11 cellular contexts compared by ENCODE assay signal in genomic region chr5:66170196-66170919, GRCh38. TPM values are rescaled to one million over a fixed set of nuclear protein-coding genes. Genes with fewer than 3 reads are reported as not detected.
A peak's percentile ranks its signal among the peaks of the same experiment; 100 is the strongest.
DNase-seq lines count a peak whose midpoint lies in the region; ATAC-seq and TF ChIP-seq lines count a peak whose summit lies in the region.
"Had no signal": no experiment of that assay in that cellular context is flagged by ENCODE, and none has a peak within 500 bp of the region (broad histone marks: within the 10 kb centered on the region; RNA-seq: fewer than 3 reads in every experiment).

No MANE protein-coding gene starts in this region.

- no peaks in the 10 kb centered on the region for H3K9me3 Mint-ChIP-seq in MCF 10A (ENCODE audit: unreplicated experiment)
- H3K9me3 Mint-ChIP-seq in central memory CD8-positive, alpha-beta T cell, result no peaks in the 10 kb centered on the region

- no peak overlapping the region for H3K4me3 ChIP-seq in breast epithelium
- H3K4me3 ChIP-seq in Panc1 (ENCODE audit: low read depth in 2 of 2, low read length in 2 of 2), result no peak overlapping the region

- in situ Hi-C loops in Panc1 (cut with HindIII; ENCODE audit: low pct_unique_long_range_greater_than_20kb, low sequenced_read_pairs), result no loop called here

- TF ChIP-seq CTCF in MCF 10A (IDR thresholded peaks at IDR 0.05; ENCODE audit: unreplicated experiment) (no peak), breast epithelium (IDR thresholded peaks at IDR 0.05) (no peak), Panc1 (IDR thresholded peaks at IDR 0.05) (no peak)

- H3K4me1 Mint-ChIP-seq in MCF 10A (ENCODE audit: insufficient read depth, unreplicated experiment), result peaks cover 13% of the 10 kb centered on the region
- peaks cover 28% of the 10 kb centered on the region for H3K4me1 Mint-ChIP-seq in central memory CD8-positive, alpha-beta T cell

- intact Hi-C loops in MCF 10A (cut with micrococcal nuclease) (loop anchor here (5.0 to 10.0 kb wide), 2 partner anchors 52 to 584 kb away; no protein-coding TSS in a partner anchor), breast epithelium (cut with DNase I; ENCODE audit: low total_unique reads) (no loop called here), Panc1 (cut with micrococcal nuclease; ENCODE audit: unreplicated experiment) (no loop called here)

- no peak for ATAC-seq in Panc1
- ATAC-seq in central memory CD8-positive, alpha-beta T cell (replicated peaks; ENCODE audit: extremely low read depth, poor library complexity, severe bottlenecking), result no peak
- no peak for ATAC-seq in GM19328 (IDR thresholded peaks at IDR 0.05; ENCODE audit: unreplicated experiment)
- no peak for ATAC-seq in HG02884 (IDR thresholded peaks at IDR 0.05; ENCODE audit: unreplicated experiment)
- no peak for ATAC-seq in HG03469 (IDR thresholded peaks at IDR 0.05; ENCODE audit: unreplicated experiment)

- TSS peak; percentile 61 for BruUV-seq in MCF 10A (replicated peaks; lab: Mats Ljungman, UMichigan)
- BruUV-seq in Panc1 (replicated peaks; lab: Mats Ljungman, UMichigan), result TSS peak; percentile 33

- no peaks in the 10 kb centered on the region for H3K27me3 Mint-ChIP-seq in MCF 10A (ENCODE audit: insufficient read depth, unreplicated experiment)
- H3K27me3 Mint-ChIP-seq in central memory CD8-positive, alpha-beta T cell, result no peaks in the 10 kb centered on the region

- H3K9me3 ChIP-seq in breast epithelium (no peaks in the 10 kb centered on the region), Panc1 (ENCODE audit: control insufficient read depth, insufficient read depth, low read depth, low read length) (no peaks in the 10 kb centered on the region)

- H3K4me1 ChIP-seq in breast epithelium, result no peaks in the 10 kb centered on the region
- no peaks in the 10 kb centered on the region for H3K4me1 ChIP-seq in Panc1 (ENCODE audit: control insufficient read depth, insufficient read depth, low read length)

- POLR2A ChIA-PET in MCF 10A (lab: Yijun Ruan, JAX) (interaction anchor here (0.7 kb wide), 1 partner anchor 579 kb away, joined by 3 read pairs; no protein-coding TSS in a partner anchor), Panc1 (lab: Charles Lee) (no interaction called here)

- H3K36me3 Mint-ChIP-seq in MCF 10A (ENCODE audit: insufficient read depth, unreplicated experiment), result peaks cover 86% of the 10 kb centered on the region
- H3K36me3 Mint-ChIP-seq in central memory CD8-positive, alpha-beta T cell (ENCODE audit: insufficient read depth), result peaks cover 39% of the 10 kb centered on the region

- TF ChIP-seq POLR2A in breast epithelium (IDR thresholded peaks at IDR 0.05), result no peak

- H3K27me3 ChIP-seq in breast epithelium (no peaks in the 10 kb centered on the region), Panc1 (ENCODE audit: control insufficient read depth, insufficient read depth, low read length) (no peaks in the 10 kb centered on the region)

- CTCF ChIA-PET in MCF 10A (lab: Yijun Ruan, JAX), result interaction anchor here (0.6 to 2.0 kb wide), 5 partner anchors 9 to 506 kb away, joined by 3 to 7 read pairs (median 3); no protein-coding TSS in a partner anchor
- CTCF ChIA-PET in Panc1 (lab: Charles Lee), result interaction anchor here (1.5 kb wide), 1 partner anchor 16 kb away, joined by 6 read pairs; no protein-coding TSS in a partner anchor

- DNase-seq in MCF 10A (ENCODE audit: unreplicated experiment) (no peak), breast epithelium (ENCODE audit: low spot score in 2 of 2) (no peak), Panc1 (ENCODE audit: low read depth, low spot score) (no peak), NCI-H226 (no peak)
- no peak for DNase-seq in central memory CD8-positive, alpha-beta T cell (ENCODE audit: low spot score in 2 of 2)
- DNase-seq: NCI-H1930; stimulated activated CD4-positive, alpha-beta T cell treated with anti-CD3 and anti-CD28 coated beads, Interleukin-1b, Interleukin-23, amount 100 ng/mL, for 48 hours; stimulated activated CD8-positive, alpha-beta memory T cell treated with anti-CD3 and anti-CD28 coated beads, Interleukin-4, amount 100 ng/mL, for 48 hours had no signal

- peak overlapping the region; percentile 6 for H3K27ac Mint-ChIP-seq in MCF 10A (ENCODE audit: low read depth, unreplicated experiment)
- peak overlapping the region; percentile 95 for H3K27ac Mint-ChIP-seq in central memory CD8-positive, alpha-beta T cell (ENCODE audit: low read depth)

- no peak overlapping the region for H3K4me3 Mint-ChIP-seq in MCF 10A (ENCODE audit: unreplicated experiment)
- no peak overlapping the region for H3K4me3 Mint-ChIP-seq in central memory CD8-positive, alpha-beta T cell

- H3K36me3 ChIP-seq in breast epithelium (peaks cover 3% of the 10 kb centered on the region), Panc1 (ENCODE audit: control insufficient read depth, insufficient read depth, low read length) (peaks cover 58% of the 10 kb centered on the region)

- H3K27ac ChIP-seq in breast epithelium (no peak overlapping the region), Panc1 (ENCODE audit: low read length) (no peak overlapping the region)

RNA-seq across cellular contexts. Expression of gene SREK1, which starts 26.3 kb away (rescaled TPM):
- 87.3 and 102 TPM in 2 replicates for total RNA-seq in MCF 10A (2022)
- 100 to 1,000 TPM in 2 of 3 donors, 10 to 100 TPM in 1; 91.2 to 170 (median 123) TPM for total RNA-seq in breast epithelium
- total RNA-seq in Panc1 (2021; ENCODE audit: unreplicated experiment), result 89.7 TPM
- polyA plus RNA-seq in Panc1 (2012; ENCODE audit: insufficient read length), result 52.9 TPM
